In the genomic region with DNA sequence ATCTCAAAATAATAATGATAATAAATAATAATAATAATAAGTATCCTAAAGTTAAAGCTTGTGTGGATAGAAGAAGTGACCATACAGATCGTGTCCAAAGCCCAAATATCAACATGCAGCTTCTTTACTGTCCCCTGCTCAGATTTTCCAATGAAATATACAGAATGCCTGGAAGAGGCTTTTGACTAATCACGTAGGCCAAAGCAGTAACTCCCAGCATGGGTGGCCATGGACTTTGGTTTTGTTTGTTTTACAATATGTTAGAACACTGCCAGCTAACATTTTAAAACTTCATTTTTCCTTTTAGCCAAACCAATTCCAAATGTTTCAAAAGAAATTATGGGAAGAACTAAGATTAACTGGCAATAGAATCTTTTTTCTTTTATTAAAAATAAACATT, we compare ENCODE assay signal across 18 cellular contexts.
DNase-seq lines count a peak whose midpoint lies in the region; ATAC-seq and TF ChIP-seq lines count a peak whose summit lies in the region.
"Had no signal": no experiment of that assay in that cellular context is flagged by ENCODE, and none has a peak within 500 bp of the region (broad histone marks: within the 10 kb centered on the region; RNA-seq: fewer than 3 reads in every experiment).

No MANE protein-coding gene starts in this region.

- H3K9me3 ChIP-seq in body of pancreas (no peaks in the 10 kb centered on the region), right lobe of liver (no peaks in the 10 kb centered on the region), testis (no peaks in the 10 kb centered on the region)

- no peaks in the 10 kb centered on the region for H3K27me3 ChIP-seq in body of pancreas
- H3K27me3 ChIP-seq in right lobe of liver, result no peaks in the 10 kb centered on the region
- H3K27me3 ChIP-seq in testis, result no peaks in the 10 kb centered on the region
- no peaks in the 10 kb centered on the region for H3K27me3 ChIP-seq in foreskin keratinocyte
- H3K27me3 ChIP-seq: BLaER1 treated with 17β-estradiol and CSF1 and Interleukin-3, amounts not matched to agents 10 nM and 100 nM had no signal

- peaks cover 16% of the 10 kb centered on the region for H3K4me1 ChIP-seq in body of pancreas
- H3K4me1 ChIP-seq in right lobe of liver, result peaks cover 0 to 12% (median 4%) of the 10 kb centered on the region in 4 donors
- H3K4me1 ChIP-seq in testis, result peaks cover 3% of the 10 kb centered on the region
- no peaks in the 10 kb centered on the region for H3K4me1 ChIP-seq in foreskin keratinocyte
- H3K4me1 ChIP-seq: BLaER1 treated with 17β-estradiol and CSF1 and Interleukin-3, amounts not matched to agents 10 nM and 100 nM had no signal

- intact Hi-C loops in body of pancreas (cut with DNase I) (no loop called here), right lobe of liver (cut with DNase I) (no loop called here), testis (cut with DNase I; ENCODE audit: low total_unique reads) (no loop called here)

- ATAC-seq in body of pancreas (peak; percentile 70), left lobe of liver (peak; percentile 82), right lobe of liver (peak; percentile 71 to 90 (median 88)), GM21529 (IDR thresholded peaks at IDR 0.05; ENCODE audit: unreplicated experiment) (no peak), HG02973 (IDR thresholded peaks at IDR 0.05; ENCODE audit: unreplicated experiment) (no peak), foreskin keratinocyte (no peak)
- ATAC-seq: GM12878 had no signal

- DNase-seq in body of pancreas (peak; percentile 22 to 50 (median 36)), left lobe of liver (ENCODE audit: low spot score) (no peak), right lobe of liver (no peak), testis (peak; percentile 48), NCI-H1092 treated with DMSO at 0.1 percent for 48 hours (lab: John Stamatoyannopoulos, UW) (no peak), foreskin keratinocyte (no peak)
- DNase-seq: 8988T; CD8-positive, alpha-beta memory T cell; COR-L47; DMS 273 treated with DMSO at 0.1 percent for 48 hours; DMS53; DND-41; EL; H9 had no signal

- H3K4me3 ChIP-seq in body of pancreas (no peak overlapping the region), right lobe of liver (no peak overlapping the region), testis (no peak overlapping the region)
- H3K4me3 ChIP-seq: BLaER1 treated with 17β-estradiol and CSF1 and Interleukin-3, amounts not matched to agents 10 nM and 100 nM; GM12878 had no signal

- WGBS in body of pancreas, 2 donors, result 32 to 40% methylated on average over 2 of the region's 2 CpGs
- 8% methylated on average over 2 of the region's 2 CpGs for WGBS in right lobe of liver (ENCODE audit: insufficient coverage, low coverage, low lambda C conversion rate, missing lambda C conversion rate)
- 63% methylated on average over 2 of the region's 2 CpGs for WGBS in testis, 2 donors

- peak overlapping the region in 1 of 4 donors; percentile 59 for H3K27ac ChIP-seq in body of pancreas
- no peak overlapping the region for H3K27ac ChIP-seq in right lobe of liver
- H3K27ac ChIP-seq in testis, result no peak overlapping the region
- no peak overlapping the region for H3K27ac ChIP-seq in foreskin keratinocyte
- H3K27ac ChIP-seq: BLaER1 treated with 17β-estradiol and CSF1 and Interleukin-3, amounts not matched to agents 10 nM and 100 nM had no signal

- H3K36me3 ChIP-seq in body of pancreas (replicated peaks in 1 of 2; ENCODE audit: insufficient read depth in 1 of 2, low read depth in 2 of 2) (no peaks in the 10 kb centered on the region), right lobe of liver (no peaks in the 10 kb centered on the region), testis (ENCODE audit: low read depth, missing control alignments) (no peaks in the 10 kb centered on the region)
- H3K36me3 ChIP-seq: BLaER1 treated with 17β-estradiol and CSF1 and Interleukin-3, amounts not matched to agents 10 nM and 100 nM had no signal

- TF ChIP-seq POLR2A in body of pancreas (IDR thresholded peaks at IDR 0.05), result no peak
- no peak for TF ChIP-seq POLR2A in right lobe of liver (IDR thresholded peaks at IDR 0.05)
- TF ChIP-seq POLR2A in testis (IDR thresholded peaks at IDR 0.05), result no peak

- TF ChIP-seq CTCF in body of pancreas (IDR thresholded peaks at IDR 0.05) (no peak), right lobe of liver (IDR thresholded peaks at IDR 0.05) (no peak), testis (IDR thresholded peaks at IDR 0.05) (no peak), foreskin keratinocyte (conservative IDR thresholded peaks at IDR 0.05) (no peak)

Comparison
In these comparisons a context has a peak if more than half of its experiments do, and no peak if none do; other contexts are left out.
1. ATAC-seq: peak in body of pancreas (single experiment), left lobe of liver (single experiment) and right lobe of liver (4 of 4); none in GM21529 (single experiment), HG02973 (single experiment) and foreskin keratinocyte (single experiment).
2. DNase-seq: peak in body of pancreas (4 of 4) and testis (single experiment); none in left lobe of liver (single experiment), right lobe of liver (0 of 3), NCI-H1092 treated with DMSO at 0.1 percent for 48 hours (single experiment) and foreskin keratinocyte (0 of 2).